In the genomic region with DNA sequence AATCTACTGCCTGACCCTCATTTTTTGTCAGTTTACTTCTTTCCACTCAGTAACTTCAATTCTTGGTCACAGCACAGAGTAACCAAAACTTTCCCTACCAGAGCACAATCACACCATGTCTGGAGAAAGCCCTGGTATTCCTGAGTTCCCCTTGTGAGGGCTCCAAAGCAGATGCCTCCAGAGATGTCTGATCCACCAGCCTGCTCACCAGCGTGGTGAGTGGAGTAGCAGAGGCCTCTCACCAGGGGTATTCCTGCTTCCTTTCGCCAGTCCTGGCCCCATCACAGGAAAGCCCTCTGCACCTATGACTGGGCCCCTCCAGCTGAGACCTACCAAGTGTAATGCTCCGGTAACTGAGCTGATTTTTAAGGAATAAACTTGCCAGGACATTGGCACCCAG, we compare ENCODE assay signal across 31 cellular contexts.
A peak's percentile ranks its signal among the peaks of the same experiment; 100 is the strongest.
DNase-seq lines count a peak whose midpoint lies in the region; ATAC-seq and TF ChIP-seq lines count a peak whose summit lies in the region.
"Had no signal": no experiment of that assay in that cellular context is flagged by ENCODE, and none has a peak within 500 bp of the region (broad histone marks: within the 10 kb centered on the region; RNA-seq: fewer than 3 reads in every experiment).

No MANE protein-coding gene starts in this region.

- no peaks in the 10 kb centered on the region for H3K9me3 ChIP-seq in esophagus muscularis mucosa
- H3K9me3 ChIP-seq: A549, BE2C, BLaER1, Caco-2 had no signal

- no peaks in the 10 kb centered on the region for H3K36me3 ChIP-seq in esophagus muscularis mucosa
- H3K36me3 ChIP-seq: BE2C, BLaER1 had no signal

- no peaks in the 10 kb centered on the region for H3K27me3 ChIP-seq in esophagus muscularis mucosa
- H3K27me3 ChIP-seq: BE2C; BLaER1; BLaER1 treated with 17β-estradiol and CSF1 and Interleukin-3, amounts not matched to agents 10 nM and 100 nM had no signal

- H3K27ac ChIP-seq in esophagus muscularis mucosa (replicated peaks in 1 of 4) = no peak overlapping the region
- H3K27ac ChIP-seq: 22Rv1; A549; BLaER1; BLaER1 treated with 17β-estradiol and CSF1 and Interleukin-3, amounts not matched to agents 10 nM and 100 nM; C4-2B had no signal

- peak; percentile 55 for DNase-seq in esophagus muscularis mucosa (ENCODE audit: extremely low spot score)
- no peak for DNase-seq in effector CD4-positive, alpha-beta T cell
- DNase-seq: 8988T; ACHN; AML-193; BE2C; C1 segment of cervical spinal cord; Caco-2; Calu3; CD4-positive, alpha-beta memory T cell; CD4-positive, alpha-beta T cell; CD4-positive, CD25-positive, alpha-beta regulatory T cell; CD8-positive, alpha-beta memory T cell; CD8-positive, alpha-beta T cell; COR-L47; DMS 273 treated with DMSO at 0.1 percent for 48 hours; DMS153; DMS53; DMS79; DMS79 treated with DMSO at 0.1 percent for 48 hours; DND-41; EL had no signal

- TF ChIP-seq CTCF in esophagus muscularis mucosa (IDR thresholded peaks at IDR 0.05) = no peak

- no peak overlapping the region for H3K4me3 ChIP-seq in esophagus muscularis mucosa
- H3K4me3 ChIP-seq in iPS-11a (ENCODE audit: low read depth, low read length) = peak overlapping the region; percentile 4
- H3K4me3 ChIP-seq: A549; BLaER1; BLaER1 treated with 17β-estradiol and CSF1 and Interleukin-3, amounts not matched to agents 10 nM and 100 nM had no signal

- no peak overlapping the region for H3K27ac Mint-ChIP-seq in activated T-helper 17 cell treated with anti-CD3 and anti-CD28 coated beads, Interleukin-2, amount 50 U/mL, for 72 hours
- H3K27ac Mint-ChIP-seq: B cell; CD14-positive monocyte; CD4-positive, alpha-beta memory T cell; CD4-positive, alpha-beta T cell; CD4-positive, CD25-positive, alpha-beta regulatory T cell; CD8-positive, alpha-beta memory T cell; CD8-positive, alpha-beta T cell had no signal

- H3K36me3 Mint-ChIP-seq in activated T-helper 17 cell treated with anti-CD3 and anti-CD28 coated beads, Interleukin-2, amount 50 U/mL, for 72 hours (ENCODE audit: low read depth) = no peaks in the 10 kb centered on the region
- H3K36me3 Mint-ChIP-seq: CD14-positive monocyte; CD8-positive, alpha-beta T cell had no signal

- no peak for ATAC-seq in activated T-helper 17 cell treated with anti-CD3 and anti-CD28 coated beads, Interleukin-2, amount 50 U/mL, for 72 hours (replicated peaks)
- ATAC-seq: A549; CD8-positive, alpha-beta T cell had no signal

- 95% methylated on average over 3 of the region's 3 CpGs for WGBS in esophagus muscularis mucosa

- no peaks in the 10 kb centered on the region for H3K27me3 Mint-ChIP-seq in activated T-helper 17 cell treated with anti-CD3 and anti-CD28 coated beads, Interleukin-2, amount 50 U/mL, for 72 hours
- H3K27me3 Mint-ChIP-seq: B cell; CD4-positive, alpha-beta memory T cell; CD4-positive, alpha-beta T cell; CD4-positive, CD25-positive, alpha-beta regulatory T cell had no signal

- no peaks in the 10 kb centered on the region for H3K4me1 Mint-ChIP-seq in activated T-helper 17 cell treated with anti-CD3 and anti-CD28 coated beads, Interleukin-2, amount 50 U/mL, for 72 hours
- H3K4me1 Mint-ChIP-seq: B cell, CD14-positive monocyte had no signal

- H3K4me1 ChIP-seq in esophagus muscularis mucosa = no peaks in the 10 kb centered on the region
- H3K4me1 ChIP-seq: A549; BE2C; BLaER1; BLaER1 treated with 17β-estradiol and CSF1 and Interleukin-3, amounts not matched to agents 10 nM and 100 nM; Caco-2 had no signal

- no peaks in the 10 kb centered on the region for H3K9me3 Mint-ChIP-seq in activated T-helper 17 cell treated with anti-CD3 and anti-CD28 coated beads, Interleukin-2, amount 50 U/mL, for 72 hours
- H3K9me3 Mint-ChIP-seq: CD4-positive, alpha-beta memory T cell; CD4-positive, alpha-beta T cell; CD8-positive, alpha-beta memory T cell; CD8-positive, alpha-beta T cell had no signal

- no peak for TF ChIP-seq EP300 in esophagus muscularis mucosa (IDR thresholded peaks at IDR 0.05)

- no peak for TF ChIP-seq POLR2A in esophagus muscularis mucosa (IDR thresholded peaks at IDR 0.05; ENCODE audit: low read depth)

- no peak overlapping the region for H3K4me3 Mint-ChIP-seq in activated T-helper 17 cell treated with anti-CD3 and anti-CD28 coated beads, Interleukin-2, amount 50 U/mL, for 72 hours
- H3K4me3 Mint-ChIP-seq: B cell; CD14-positive monocyte; CD4-positive, alpha-beta memory T cell; CD4-positive, alpha-beta T cell; CD4-positive, CD25-positive, alpha-beta regulatory T cell; CD8-positive, alpha-beta memory T cell; CD8-positive, alpha-beta T cell had no signal

- intact Hi-C loops in esophagus muscularis mucosa (cut with DNase I) = no loop called here
